In genomic region chr5:5235685-5236084, GRCh38 we compare ENCODE assay signal across 21 cellular contexts.
DNase-seq lines count a peak whose midpoint lies in the region; ATAC-seq and TF ChIP-seq lines count a peak whose summit lies in the region.
"Had no signal": no experiment of that assay in that cellular context is flagged by ENCODE, and none has a peak within 500 bp of the region (broad histone marks: within the 10 kb centered on the region; RNA-seq: fewer than 3 reads in every experiment).

No MANE protein-coding gene starts in this region.

- H4K20me1 ChIP-seq in mammary epithelial cell (ENCODE audit: insufficient read depth, low read length), result no peaks in the 10 kb centered on the region
- H4K20me1 ChIP-seq: BLaER1 had no signal

- no peak overlapping the region for H3K4me3 Mint-ChIP-seq in MCF 10A (ENCODE audit: unreplicated experiment)
- H3K4me3 Mint-ChIP-seq in activated CD8-positive, alpha-beta T cell treated with anti-CD3 and anti-CD28 coated beads for 36 hours, result no peak overlapping the region
- H3K4me3 Mint-ChIP-seq: CD14-positive monocyte; CD4-positive, alpha-beta memory T cell; GM23338; HFFc6 had no signal

- H3K9me3 Mint-ChIP-seq in MCF 10A (ENCODE audit: unreplicated experiment), result no peaks in the 10 kb centered on the region
- peaks cover 2% of the 10 kb centered on the region for H3K9me3 Mint-ChIP-seq in activated CD8-positive, alpha-beta T cell treated with anti-CD3 and anti-CD28 coated beads for 36 hours
- H3K9me3 Mint-ChIP-seq: GM23338 had no signal

- H3K9me3 ChIP-seq in mammary epithelial cell (replicated peaks; ENCODE audit: insufficient read depth, low read length), result no peaks in the 10 kb centered on the region
- H3K9me3 ChIP-seq: A549 had no signal

- H3K79me2 ChIP-seq in mammary epithelial cell (ENCODE audit: insufficient read depth, low read length), result no peaks in the 10 kb centered on the region

- no peaks in the 10 kb centered on the region for H3K4me1 ChIP-seq in mammary epithelial cell (ENCODE audit: insufficient read depth, low read length)
- H3K4me1 ChIP-seq: A549, BLaER1 had no signal

- H3K27ac Mint-ChIP-seq in MCF 10A (ENCODE audit: low read depth, unreplicated experiment), result no peak overlapping the region
- H3K27ac Mint-ChIP-seq in activated CD8-positive, alpha-beta T cell treated with anti-CD3 and anti-CD28 coated beads for 36 hours, result no peak overlapping the region
- H3K27ac Mint-ChIP-seq: CD14-positive monocyte; CD4-positive, alpha-beta memory T cell; GM23338; HFFc6 had no signal

- no peak overlapping the region for H3K27ac ChIP-seq in mammary epithelial cell (ENCODE audit: insufficient read depth, low read depth, low read length)
- H3K27ac ChIP-seq: 22Rv1, A549, BLaER1, HL-60 had no signal

- no peak for ATAC-seq in HG03565 (IDR thresholded peaks at IDR 0.05; ENCODE audit: unreplicated experiment)
- ATAC-seq in activated CD8-positive, alpha-beta T cell treated with anti-CD3 and anti-CD28 coated beads for 36 hours, result no peak
- ATAC-seq: A549, GM23338 had no signal

- H3K4me2 ChIP-seq in mammary epithelial cell (ENCODE audit: insufficient read depth, low read depth, low read length), result no peak overlapping the region
- H3K4me2 ChIP-seq: A549, BLaER1, GM23338 had no signal

- TF ChIP-seq CTCF in MCF 10A (IDR thresholded peaks at IDR 0.05; ENCODE audit: unreplicated experiment), result no peak
- no peak for TF ChIP-seq CTCF in mammary epithelial cell (conservative IDR thresholded peaks at IDR 0.05 in 1 of 2, IDR thresholded peaks at IDR 0.05 in 1 of 2; ENCODE audit: extremely low read depth in 1 of 2, insufficient read depth in 1 of 2, low read depth in 1 of 2, low read length in 2 of 2)
- TF ChIP-seq CTCF in activated CD8-positive, alpha-beta T cell treated with anti-CD3 and anti-CD28 coated beads for 36 hours (IDR thresholded peaks at IDR 0.05), result no peak

- H3K4me3 ChIP-seq in mammary epithelial cell (replicated peaks in 1 of 3; ENCODE audit: insufficient read depth in 1 of 3, low read depth in 2 of 3, low read length in 3 of 3), result no peak overlapping the region
- H3K4me3 ChIP-seq: A549, BLaER1, GM23338 had no signal

- in situ Hi-C loops in mammary epithelial cell (cut with MboI; ENCODE audit: low sequenced_read_pairs in 2 of 2), result no loop called here

- H3K27me3 ChIP-seq in mammary epithelial cell (ENCODE audit: insufficient read depth, low read length), result no peaks in the 10 kb centered on the region
- H3K27me3 ChIP-seq: BLaER1 had no signal

- H2AFZ ChIP-seq in mammary epithelial cell (ENCODE audit: low read depth, low read length), result no peak overlapping the region
- H2AFZ ChIP-seq: GM23338 had no signal

- WGBS in mammary epithelial cell (ENCODE audit: low coverage, missing lambda C conversion rate), result 84% methylated on average over 4 of the region's 4 CpGs

- DNase-seq in MCF 10A (ENCODE audit: unreplicated experiment) (peak; percentile 14), mammary epithelial cell (no peak), left kidney (ENCODE audit: low read depth, low spot score) (peak; percentile 19), HK-2 (ENCODE audit: unreplicated experiment) (no peak)
- no peak for DNase-seq in activated CD8-positive, alpha-beta T cell treated with anti-CD3 and anti-CD28 coated beads for 36 hours
- DNase-seq: Calu3; CD4-positive, alpha-beta memory T cell; DMS79 treated with DMSO at 0.1 percent for 48 hours; GF-D8; HCEC 1CT; HFFc6; IMR-90; KG1 had no signal

- dilution Hi-C loops in mammary epithelial cell (cut with HindIII; ENCODE audit: low sequenced_read_pairs), result no loop called here

- BruUV-seq in MCF 10A (replicated peaks; lab: Mats Ljungman, UMichigan) (no TSS peak), mammary epithelial cell (replicated peaks; lab: Mats Ljungman, UMichigan) (no TSS peak)

- POLR2A ChIA-PET in MCF 10A (lab: Yijun Ruan, JAX), result no interaction called here
- POLR2A ChIA-PET in activated CD8-positive, alpha-beta T cell treated with anti-CD3 and anti-CD28 coated beads for 36 hours (lab: Charles Lee), result no interaction called here

- no peaks in the 10 kb centered on the region for H3K4me1 Mint-ChIP-seq in MCF 10A (ENCODE audit: insufficient read depth, unreplicated experiment)
- no peaks in the 10 kb centered on the region for H3K4me1 Mint-ChIP-seq in activated CD8-positive, alpha-beta T cell treated with anti-CD3 and anti-CD28 coated beads for 36 hours (ENCODE audit: low read depth)
- H3K4me1 Mint-ChIP-seq: CD14-positive monocyte; CD4-positive, alpha-beta memory T cell had no signal

- CTCF ChIA-PET in MCF 10A (lab: Yijun Ruan, JAX) (no interaction called here), mammary epithelial cell (lab: Charles Lee; ENCODE audit: low non-redundant PET) (no interaction called here)
- CTCF ChIA-PET in activated CD8-positive, alpha-beta T cell treated with anti-CD3 and anti-CD28 coated beads for 36 hours (lab: Charles Lee), result no interaction called here

- H3K9ac ChIP-seq in mammary epithelial cell (ENCODE audit: insufficient read depth, low read length), result no peak overlapping the region
- H3K9ac ChIP-seq: BLaER1 had no signal

- intact Hi-C loops in MCF 10A (cut with micrococcal nuclease) (no loop called here), mammary epithelial cell (cut with micrococcal nuclease) (no loop called here)
- intact Hi-C loops in activated CD8-positive, alpha-beta T cell treated with anti-CD3 and anti-CD28 coated beads for 36 hours (cut with micrococcal nuclease), result no loop called here

- H3K27me3 Mint-ChIP-seq in MCF 10A (ENCODE audit: insufficient read depth, unreplicated experiment), result peaks cover 11% of the 10 kb centered on the region
- no peaks in the 10 kb centered on the region for H3K27me3 Mint-ChIP-seq in activated CD8-positive, alpha-beta T cell treated with anti-CD3 and anti-CD28 coated beads for 36 hours

- H3K36me3 Mint-ChIP-seq in MCF 10A (ENCODE audit: insufficient read depth, unreplicated experiment), result no peaks in the 10 kb centered on the region
- no peaks in the 10 kb centered on the region for H3K36me3 Mint-ChIP-seq in activated CD8-positive, alpha-beta T cell treated with anti-CD3 and anti-CD28 coated beads for 36 hours (ENCODE audit: low read depth)
- H3K36me3 Mint-ChIP-seq: CD14-positive monocyte; CD4-positive, alpha-beta memory T cell had no signal

- no peaks in the 10 kb centered on the region for H3K36me3 ChIP-seq in mammary epithelial cell (ENCODE audit: insufficient read depth, low read length)
- H3K36me3 ChIP-seq: BLaER1 had no signal

TF ChIP-seq in PFSK-1, 5 proteins besides CTCF, POLR2A, EP300 and RAD21:
- 0 out of 2 replicates have a peak, but pooled peaks have one; percentile 23 for TF ChIP-seq POLR2AphosphoS5 (IDR thresholded peaks at IDR 0.05; ENCODE audit: low read depth, low read length)
- TF ChIP-seq SIN3A (IDR thresholded peaks at IDR 0.05; ENCODE audit: borderline replicate concordance, insufficient read depth, low read length), result no peak

Comparison
In these comparisons a context has a peak if more than half of its experiments do, and no peak if none do; other contexts are left out.
1. DNase-seq: peak in MCF 10A (single experiment) and left kidney (single experiment); none in mammary epithelial cell (single experiment), HK-2 (single experiment) and activated CD8-positive, alpha-beta T cell treated with anti-CD3 and anti-CD28 coated beads for 36 hours (single experiment).